ENCODE assay signal across 8 cellular contexts in genomic region chr11:14577835-14578529, GRCh38. TPM values are rescaled to one million over a fixed set of nuclear protein-coding genes. Genes with fewer than 3 reads are reported as not detected.
DNase-seq lines count a peak whose midpoint lies in the region; ATAC-seq and TF ChIP-seq lines count a peak whose summit lies in the region.

No MANE protein-coding gene starts in this region.

- peaks cover 23 to 28% (median 24%) of the 10 kb centered on the region in 3 donors for H3K4me1 Mint-ChIP-seq in naive B cell

- H3K27ac ChIP-seq in VCaP = peak overlapping the region; percentile 44

- H3K27ac Mint-ChIP-seq in naive B cell = peak overlapping the region; percentile 47 to 94 (median 92)

- H3K36me3 Mint-ChIP-seq in naive B cell = peaks cover 0 to 14% of the 10 kb centered on the region in 2 donors

- peaks cover 0 to 9% (median 4%) of the 10 kb centered on the region in 7 donors for H3K9me3 Mint-ChIP-seq in naive B cell

- H3K4me3 Mint-ChIP-seq in naive B cell = peak overlapping the region in 5 of 8 donors; percentile 0 to 82 (median 40)

- ATAC-seq in GM18868 (IDR thresholded peaks at IDR 0.05; ENCODE audit: unreplicated experiment) (peak; percentile 13), HG02943 (IDR thresholded peaks at IDR 0.05; ENCODE audit: low read depth, unreplicated experiment) (peak; percentile 23), naive B cell (ENCODE audit: low read depth in 2 of 2) (peak in 1 of 2 donors; percentile 5)

- TF ChIP-seq CTCF in VCaP (conservative IDR thresholded peaks at IDR 0.05) = no peak

- no peaks in the 10 kb centered on the region for H3K27me3 Mint-ChIP-seq in naive B cell

- DNase-seq in naive B cell = no peak
- no peak for DNase-seq in NCI-H774 (lab: John Stamatoyannopoulos, UW)
- no peak for DNase-seq in NCI-H1930 (lab: John Stamatoyannopoulos, UW)
- no peak for DNase-seq in iPS-NIHi7 (ENCODE audit: extremely low spot score)
- DNase-seq in cortex of kidney (lab: John Stamatoyannopoulos, UW) = no peak

RNA-seq across cellular contexts. Expression of gene PSMA1, which starts 57.8 kb away (rescaled TPM):
- polyA plus RNA-seq in naive B cell (ENCODE audit: low read depth in 6 of 6) = 100 to 1,000 TPM; 130 to 346 (median 160) TPM
